Comparison of ENCODE assay signal across 1 cellular context in genomic region chr10:58734116-58734515, GRCh38.
TF ChIP-seq lines count a peak whose summit lies in the region.

No MANE protein-coding gene starts in this region.

TF ChIP-seq in HCT116, 20 proteins besides CTCF, POLR2A, EP300 and RAD21 (continued from another document):
- TF ChIP-seq MAX (IDR thresholded peaks at IDR 0.05) (no peak), ELF1 (IDR thresholded peaks at IDR 0.05; ENCODE audit: borderline replicate concordance, low read depth) (no peak), EGR1 (IDR thresholded peaks at IDR 0.05; ENCODE audit: low read depth) (no peak), EZH2 (IDR thresholded peaks at IDR 0.05) (no peak)
